24 cellular contexts compared by ENCODE assay signal in the genomic region with DNA sequence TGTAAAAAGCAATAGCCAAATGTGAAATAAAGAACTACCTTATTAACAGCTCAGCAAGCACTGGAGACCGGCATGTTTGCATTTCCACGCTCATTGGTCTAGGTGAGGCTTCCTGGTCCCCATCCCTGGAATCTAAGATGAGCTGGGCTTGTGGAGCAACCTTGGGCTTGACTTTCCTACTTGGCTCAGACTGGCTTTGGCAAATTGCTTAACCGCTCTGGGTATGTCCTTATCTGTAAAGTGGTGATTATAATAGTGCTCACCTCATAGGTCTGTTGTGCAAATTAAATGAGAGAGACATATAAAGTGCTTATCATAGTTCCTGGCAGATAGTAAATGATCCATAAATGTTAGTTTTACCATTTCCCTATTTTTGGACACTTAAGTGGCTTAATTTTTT. TPM values are rescaled to one million over a fixed set of nuclear protein-coding genes. Genes with fewer than 3 reads are reported as not detected.
"Had no signal": no experiment of that assay in that cellular context is flagged by ENCODE, and none has a peak within 500 bp of the region (broad histone marks: within the 10 kb centered on the region; RNA-seq: fewer than 3 reads in every experiment).

No MANE protein-coding gene starts in this region.

- FAIRE-seq: HepG2 had no signal

- ATAC-seq: HepG2, Panc1, PC-3 had no signal

- H3K9me3 ChIP-seq: MG63, SJSA1 had no signal

- H3K4me1 ChIP-seq: SJSA1 had no signal

- H3K4me3 ChIP-seq: MG63, SJSA1, SK-N-MC had no signal

- DNase-seq: IMR-90; Karpas-422; KG1; MG63; NCI-H1092; NCI-H1105 treated with DMSO at 0.1 percent for 48 hours; NCI-H1417 treated with DMSO at 0.1 percent for 48 hours; NCI-H146; NCI-H1694 treated with DMSO at 0.1 percent for 48 hours; NCI-H1930; NCI-H2171 treated with DMSO at 0.1 percent for 48 hours; NCI-H524; NCI-H526 treated with DMSO at 0.1 percent for 48 hours; NCI-H748 treated with DMSO at 0.1 percent for 48 hours; NK-92 treated with Interleukin-12 subunit alpha and Interleukin-12 subunit beta, amount 100 ng/mL, for 24 hours; PC-3; SIG-M5 had no signal

- H3K27ac ChIP-seq: RWPE1, SJSA1, SK-N-MC had no signal

- H3K36me3 ChIP-seq: MG63, SJSA1 had no signal

RNA-seq across cellular contexts. Expression of gene CACNA1E, which starts 49.4 kb away (rescaled TPM):
- total RNA-seq: HepG2, IMR-90, NCI-H460, OCI-LY7, PC-3, SJSA1 had no signal
- polyA plus RNA-seq: HepG2, IMR-90 had no signal
